Comparison of ENCODE assay signal across 8 cellular contexts in the genomic region with DNA sequence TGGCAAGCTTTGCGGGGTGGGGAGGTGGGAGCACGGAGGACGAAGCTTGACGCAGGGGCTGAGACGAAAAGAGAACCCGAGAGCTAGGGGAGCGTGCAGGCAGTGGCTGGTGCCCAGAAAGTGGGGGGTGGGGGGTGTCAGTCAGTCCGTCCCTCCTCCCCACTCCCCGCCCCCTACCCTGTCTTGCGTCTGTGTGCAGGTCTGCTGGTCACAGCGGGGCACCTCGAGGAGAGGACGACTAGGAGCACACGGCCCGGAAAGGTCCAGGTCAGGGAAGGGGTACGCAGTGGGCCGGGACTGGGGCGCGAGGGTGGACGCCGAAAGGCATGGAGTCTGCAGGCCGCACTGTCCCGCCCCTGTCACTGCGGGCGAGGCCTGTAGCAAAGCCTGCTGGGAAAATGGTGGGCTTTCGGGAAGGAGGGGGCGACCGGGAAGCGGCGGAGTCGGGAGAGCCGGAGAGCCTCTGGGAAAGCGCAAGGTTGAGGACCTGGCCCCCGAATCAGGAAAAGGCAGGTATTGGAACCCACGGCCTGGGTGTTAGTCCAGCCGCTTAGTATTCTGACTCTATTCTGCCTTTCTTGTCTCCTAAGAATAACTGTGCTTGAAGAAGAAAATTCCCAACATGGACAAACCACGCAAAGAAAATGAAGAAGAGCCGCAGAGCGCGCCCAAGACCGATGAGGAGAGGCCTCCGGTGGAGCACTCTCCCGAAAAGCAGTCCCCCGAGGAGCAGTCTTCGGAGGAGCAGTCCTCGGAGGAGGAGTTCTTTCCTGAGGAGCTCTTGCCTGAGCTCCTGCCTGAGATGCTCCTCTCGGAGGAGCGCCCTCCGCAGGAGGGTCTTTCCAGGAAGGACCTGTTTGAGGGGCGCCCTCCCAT. TPM values are rescaled to one million over a fixed set of nuclear protein-coding genes. Genes with fewer than 3 reads are reported as not detected.
A peak's percentile ranks its signal among the peaks of the same experiment; 100 is the strongest.
DNase-seq lines count a peak whose midpoint lies in the region; ATAC-seq, FAIRE-seq and TF ChIP-seq lines count a peak whose summit lies in the region.

No MANE protein-coding gene starts in this region.

- H3K4me3 ChIP-seq in muscle layer of colon (ENCODE audit: low read depth in 1 of 2, low read length in 2 of 2) (peak overlapping the region; percentile 43 to 62), tibial artery (peak overlapping the region; percentile 71 to 77)

- intact Hi-C loops in tibial artery (cut with DNase I; ENCODE audit: low total_unique reads): no loop called here

- peak; percentile 31 for FAIRE-seq in GM12891 (lab: Jason Lieb, UNC)

- peak; percentile 62; the same call in 1 of the 2 replicates for TF ChIP-seq POLR2A in GM12891 (IDR thresholded peaks at IDR 0.05; ENCODE audit: low read depth, low read length)

- H3K27me3 ChIP-seq in muscle layer of colon (ENCODE audit: control insufficient read depth in 1 of 2, insufficient read depth in 2 of 2, low read length in 2 of 2) (no peaks in the 10 kb centered on the region), tibial artery (no peaks in the 10 kb centered on the region)

- no peaks in the 10 kb centered on the region for H3K27me3 Mint-ChIP-seq in activated T-cell treated with anti-CD3 and anti-CD28 coated beads, Interleukin-2, amount 50 U/mL, for 4 hours (ENCODE audit: low read depth)

- H3K4me3 Mint-ChIP-seq in activated T-cell treated with anti-CD3 and anti-CD28 coated beads, Interleukin-2, amount 50 U/mL, for 4 hours: peak overlapping the region; percentile 86

- peak overlapping the region; percentile 85 for H3K27ac ChIP-seq in muscle layer of colon (ENCODE audit: low read depth, low read length)
- peak overlapping the region; percentile 91 to 96 for H3K27ac ChIP-seq in tibial artery

- DNase-seq in GM12891 (ENCODE audit: insufficient read length, low spot score) (no peak), NCI-H226 (peak; percentile 62), fibroblast of gingiva (ENCODE audit: low read depth) (peak; percentile 61), tibial artery (peak; percentile 57 to 80)
- DNase-seq in activated T-cell treated with anti-CD3 and anti-CD28 coated beads, Interleukin-2, amount 50 U/mL, for 4 hours: no peak

- H3K9me3 ChIP-seq in muscle layer of colon (ENCODE audit: low read length) (no peaks in the 10 kb centered on the region), tibial artery (no peaks in the 10 kb centered on the region)

- peak in 1 of 2 experiments; percentile 26 for TF ChIP-seq CTCF in tibial artery (IDR thresholded peaks at IDR 0.05)

- H3K9me3 Mint-ChIP-seq in activated T-cell treated with anti-CD3 and anti-CD28 coated beads, Interleukin-2, amount 50 U/mL, for 4 hours: no peaks in the 10 kb centered on the region

- H3K36me3 Mint-ChIP-seq in activated T-cell treated with anti-CD3 and anti-CD28 coated beads, Interleukin-2, amount 50 U/mL, for 4 hours (ENCODE audit: insufficient read depth): no peaks in the 10 kb centered on the region

- peak; percentile 33 for ATAC-seq in HG03025 (IDR thresholded peaks at IDR 0.05; ENCODE audit: low FRiP score, unreplicated experiment)
- peak; percentile 54 to 62 for ATAC-seq in activated T-cell treated with anti-CD3 and anti-CD28 coated beads, Interleukin-2, amount 50 U/mL, for 4 hours
- no peak for ATAC-seq in HG03135 (IDR thresholded peaks at IDR 0.05; ENCODE audit: unreplicated experiment)

- peak overlapping the region; percentile 90 for H3K9ac ChIP-seq in muscle layer of colon (ENCODE audit: low read length)

- H3K36me3 ChIP-seq in muscle layer of colon (ENCODE audit: insufficient read depth, low read length) (no peaks in the 10 kb centered on the region), tibial artery (no peaks in the 10 kb centered on the region)

- peaks cover 14% of the 10 kb centered on the region for H3K4me1 Mint-ChIP-seq in activated T-cell treated with anti-CD3 and anti-CD28 coated beads, Interleukin-2, amount 50 U/mL, for 4 hours (ENCODE audit: low read depth)

- peaks cover 4% of the 10 kb centered on the region for H3K4me1 ChIP-seq in muscle layer of colon (ENCODE audit: insufficient read depth, low read length)
- H3K4me1 ChIP-seq in tibial artery: peaks cover 0 to 35% (median 0%) of the 10 kb centered on the region in 4 donors

TF ChIP-seq in GM12891, 5 proteins besides CTCF, POLR2A, EP300 and RAD21:
- TF ChIP-seq TAF1 (IDR thresholded peaks at IDR 0.05; ENCODE audit: low read depth, low read length): no peak
- TF ChIP-seq SPI1 (IDR thresholded peaks at IDR 0.05; ENCODE audit: low read depth, low read length): no peak
- TF ChIP-seq PAX5 (IDR thresholded peaks at IDR 0.05; ENCODE audit: insufficient read depth, low read length, severe bottlenecking): no peak
- TF ChIP-seq POLR2AphosphoS5 (IDR thresholded peaks at IDR 0.05; ENCODE audit: low read depth, low read length): no peak
- TF ChIP-seq POU2F2 (IDR thresholded peaks at IDR 0.05; ENCODE audit: low read depth, low read length): no peak

RNA-seq across cellular contexts. Expression of a gene that starts 0.8 kb away (rescaled TPM):
- 10.5 TPM for polyA plus RNA-seq in GM12891 (2012; ENCODE audit: low read depth, missing spikeins)
- total RNA-seq in activated T-cell treated with anti-CD3 and anti-CD28 coated beads, Interleukin-2, amount 50 U/mL, for 4 hours: 1 to 10 TPM; 5.3 to 5.5 (median 5.4) TPM

RNA-seq across cellular contexts. Expression of a gene that starts 21.8 kb away (rescaled TPM):
- 15.3 TPM for polyA plus RNA-seq in GM12891 (2012; ENCODE audit: low read depth, missing spikeins)
- 1 to 10 TPM; 2.5 to 4.3 (median 2.5) TPM for total RNA-seq in activated T-cell treated with anti-CD3 and anti-CD28 coated beads, Interleukin-2, amount 50 U/mL, for 4 hours

RNA-seq across cellular contexts. Expression of a gene that starts 44.2 kb away (rescaled TPM):
- polyA plus RNA-seq in GM12891 (2012; ENCODE audit: low read depth, missing spikeins): 39.1 TPM
- total RNA-seq in activated T-cell treated with anti-CD3 and anti-CD28 coated beads, Interleukin-2, amount 50 U/mL, for 4 hours: 10 to 100 TPM; 10.6 to 14.7 (median 10.8) TPM

RNA-seq across cellular contexts. Expression of a gene that starts 57.0 kb away (rescaled TPM):
- polyA plus RNA-seq in GM12891 (2012; ENCODE audit: low read depth, missing spikeins): 130 TPM
- total RNA-seq in activated T-cell treated with anti-CD3 and anti-CD28 coated beads, Interleukin-2, amount 50 U/mL, for 4 hours: 100 to 1,000 TPM; 196 to 207 (median 204) TPM

Comparison
In these comparisons a context has a peak if more than half of its experiments do, and no peak if none do; other contexts are left out.
1. DNase-seq: peak in NCI-H226 (single experiment), fibroblast of gingiva (single experiment) and tibial artery (2 of 2); none in GM12891 (single experiment) and activated T-cell treated with anti-CD3 and anti-CD28 coated beads, Interleukin-2, amount 50 U/mL, for 4 hours (single experiment).